Comparison of ENCODE assay signal across 31 cellular contexts in the genomic region with DNA sequence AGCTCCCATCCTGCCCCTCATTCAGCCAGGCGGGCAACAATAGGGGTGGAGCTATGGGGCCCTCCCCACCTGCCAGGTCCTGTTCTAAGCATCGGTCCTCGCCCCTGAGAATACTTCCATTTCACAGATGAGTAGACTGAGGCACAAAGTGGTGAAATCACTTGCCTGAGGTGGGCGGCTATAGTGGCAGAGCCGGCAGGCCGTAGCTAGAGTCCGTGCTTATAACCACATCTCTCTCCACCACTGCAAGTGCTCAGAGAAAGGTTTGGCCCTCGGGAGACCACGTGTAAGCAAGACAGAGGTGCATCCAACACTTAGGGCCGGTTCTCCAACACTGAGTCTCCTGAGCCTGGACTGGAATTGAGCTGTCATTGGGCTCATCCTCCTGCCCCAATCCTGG.
"Had no signal": no experiment of that assay in that cellular context is flagged by ENCODE, and none has a peak within 500 bp of the region (broad histone marks: within the 10 kb centered on the region; RNA-seq: fewer than 3 reads in every experiment).

No MANE protein-coding gene starts in this region.

- H3K27me3 ChIP-seq: MG63 had no signal

- H3K4me3 ChIP-seq: MG63 had no signal

- DNase-seq: activated B cell treated with CpG ODN at 0.5 μM for 24 hours; activated CD4-positive, alpha-beta memory T cell treated with anti-CD3 and anti-CD28 coated beads for 36 hours; activated CD4-positive, alpha-beta T cell treated with anti-CD3 and anti-CD28 coated beads for 4 hours; activated CD4-positive, alpha-beta T cell treated with anti-CD3 and anti-CD28 coated beads, Interleukin-2, amount 50 U/mL, for 1 hour; activated CD4-positive, CD25-positive, alpha-beta regulatory T cell treated with anti-CD3 and anti-CD28 coated beads, Interleukin-2, amount 50 U/mL, for 72 hours; activated CD8-positive, alpha-beta memory T cell treated with anti-CD3 and anti-CD28 coated beads, Interleukin-2, amount 50 U/mL, for 4 hours; activated effector memory CD4-positive, alpha-beta T cell treated with Interleukin-2 at 50 U/mL for 16 hours; activated naive CD4-positive, alpha-beta T cell; activated naive CD4-positive, alpha-beta T cell treated with anti-CD3 and anti-CD28 coated beads, Interleukin-2, amount 50 U/mL, for 16 hours; activated naive CD8-positive, alpha-beta T cell treated with anti-CD3 and anti-CD28 coated beads for 36 hours; activated T-cell treated with anti-CD3 and anti-CD28 coated beads for 4 hours; activated T-cell treated with anti-CD3 and anti-CD28 coated beads, Interleukin-2, amount 50 U/mL, for 4 hours; amniotic stem cell; aorta; KG1; MG63; NCI-H1048; NCI-H1436; NCI-H1694; NCI-H1930; NCI-H2081 treated with DMSO at 0.1 percent for 48 hours; NCI-H226; NCI-H446 treated with DMSO at 0.1 percent for 48 hours; NCI-H524; RPMI8226; SW 1271; T-helper 1 cell; T-helper 2 cell; T-helper 9 cell had no signal

- H3K27ac ChIP-seq: VCaP had no signal

- H3K9me3 ChIP-seq: MG63 had no signal

- H3K36me3 ChIP-seq: MG63 had no signal

- ATAC-seq: activated T-cell treated with anti-CD3 and anti-CD28 coated beads, Interleukin-2, amount 50 U/mL, for 4 hours; Panc1 had no signal
